ENCODE assay signal across 8 cellular contexts in the genomic region with DNA sequence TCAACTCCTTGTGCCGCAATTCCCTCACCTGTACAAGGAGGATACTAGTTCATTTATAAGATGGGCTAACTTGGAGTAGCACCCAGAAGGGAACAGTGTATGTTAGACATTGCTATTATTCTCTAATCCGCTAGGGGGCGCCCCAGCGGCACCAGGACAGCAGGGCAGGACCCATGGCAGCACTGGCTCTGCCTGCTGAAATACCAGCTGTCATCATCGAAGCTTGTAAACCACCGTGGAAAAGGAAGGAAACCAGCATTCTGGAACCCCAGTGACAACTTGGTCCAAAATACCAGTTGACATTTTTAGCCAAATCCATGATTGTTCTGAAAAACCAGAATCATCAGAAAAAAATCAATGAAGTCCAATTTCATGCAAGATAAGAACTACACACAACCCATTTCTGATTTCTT.
A peak's percentile ranks its signal among the peaks of the same experiment; 100 is the strongest.
DNase-seq lines count a peak whose midpoint lies in the region; ATAC-seq and TF ChIP-seq lines count a peak whose summit lies in the region.

No MANE protein-coding gene starts in this region.

- H3K14ac ChIP-seq in IMR-90 (replicated peaks; ENCODE audit: low read depth, low read length): no peak overlapping the region

- peak; percentile 58 for ATAC-seq in GM21447 (IDR thresholded peaks at IDR 0.05; ENCODE audit: unreplicated experiment)
- peak; percentile 84 for ATAC-seq in IMR-90 (ENCODE audit: low read depth)

- CTCF ChIA-PET in IMR-90 (lab: Yijun Ruan, JAX): interaction anchor here (0.5 to 1.3 kb wide), 17 partner anchors 9 to 146 kb away, joined by 3 to 13 read pairs (median 4); a partner anchor contains a TSS

- peak overlapping the region; percentile 60 for H2BK120ac ChIP-seq in IMR-90 (ENCODE audit: low read depth, low read length)
- H2BK120ac ChIP-seq in mesendoderm (ENCODE audit: low read depth, low read length): no peak overlapping the region

- H2BK15ac ChIP-seq in IMR-90 (ENCODE audit: low read depth, low read length) (no peak overlapping the region; the same call in 2 of the 3 replicates), mesendoderm (replicated peaks; ENCODE audit: low read depth) (no peak overlapping the region)

- peak overlapping the region; percentile 66; the same call in 1 of the 2 replicates for H2BK20ac ChIP-seq in IMR-90 (ENCODE audit: low read depth, low read length)

- H3F3A ChIP-seq in SU-DHL-6 (ENCODE audit: insufficient read depth): no peaks in the 10 kb centered on the region

- no peak overlapping the region; the same call in 1 of the 2 replicates for H4K91ac ChIP-seq in IMR-90 (ENCODE audit: insufficient read depth, low read depth, low read length)

- no peaks in the 10 kb centered on the region for H3K79me2 ChIP-seq in SU-DHL-6 (ENCODE audit: insufficient read depth, low read length)
- no peaks in the 10 kb centered on the region for H3K79me2 ChIP-seq in mesendoderm (ENCODE audit: control insufficient read depth, insufficient read depth, low read length)

- POLR2A ChIA-PET in IMR-90 (lab: Charles Lee; ENCODE audit: unreplicated experiment): no interaction called here

- BruUV-seq in IMR-90 (replicated peaks; lab: Mats Ljungman, UMichigan): no TSS peak

- peak; percentile 28; the same call in 1 of the 2 replicates for TF ChIP-seq RAD21 in IMR-90 (IDR thresholded peaks at IDR 0.05; ENCODE audit: low read length)

- no peaks in the 10 kb centered on the region for H4K20me1 ChIP-seq in IMR-90 (ENCODE audit: insufficient read depth, low read length)
- H4K20me1 ChIP-seq in SU-DHL-6 (ENCODE audit: low read depth, low read length): no peaks in the 10 kb centered on the region

- TF ChIP-seq CTCF in IMR-90 (conservative IDR thresholded peaks at IDR 0.05; ENCODE audit: low read depth, low read length) (peak; percentile 57), SU-DHL-6 (IDR thresholded peaks at IDR 0.05; ENCODE audit: insufficient read depth, low read length, poor library complexity, severe bottlenecking) (peak; percentile 49), tibial artery (IDR thresholded peaks at IDR 0.05) (peak; percentile 81 to 84)

- H2BK5ac ChIP-seq in IMR-90 (ENCODE audit: low read depth, low read length, poor library complexity, severe bottlenecking): no peak overlapping the region
- H2BK5ac ChIP-seq in mesendoderm (ENCODE audit: low read length): no peak overlapping the region

- no peak overlapping the region for H3K56ac ChIP-seq in IMR-90 (ENCODE audit: extremely low read depth, insufficient read depth, low read length)
- no peak overlapping the region for H3K56ac ChIP-seq in mesendoderm (ENCODE audit: low read length)

- H3K9ac ChIP-seq in IMR-90 (ENCODE audit: low read depth, low read length) (no peak overlapping the region), SU-DHL-6 (ENCODE audit: low read length) (no peak overlapping the region), mesendoderm (ENCODE audit: low read length) (no peak overlapping the region)

- H3K27ac ChIP-seq in IMR-90 (ENCODE audit: insufficient read depth, low read length) (no peak overlapping the region), SU-DHL-6 (ENCODE audit: low read depth, low read length) (no peak overlapping the region), mesendoderm (ENCODE audit: low read depth, low read length) (no peak overlapping the region), tibial artery (peak overlapping the region; percentile 1 to 16)

- H4K5ac ChIP-seq in IMR-90 (ENCODE audit: low read depth, low read length) (no peak overlapping the region), mesendoderm (ENCODE audit: low read length) (no peak overlapping the region)

- DNase-seq in NCI-H2171 treated with DMSO at 0.1 percent for 48 hours (lab: John Stamatoyannopoulos, UW): peak; percentile 6
- DNase-seq in NCI-H2171 (lab: John Stamatoyannopoulos, UW): no peak
- DNase-seq in IMR-90: peak; percentile 19
- DNase-seq in dermis blood vessel endothelial cell: peak; percentile 86
- peak; percentile 77 for DNase-seq in mesendoderm
- DNase-seq in tibial artery: peak; percentile 52 to 80

- H3K27me3 ChIP-seq in IMR-90 (ENCODE audit: control insufficient read depth, insufficient read depth, low read length): no peaks in the 10 kb centered on the region
- no peaks in the 10 kb centered on the region for H3K27me3 ChIP-seq in SU-DHL-6 (ENCODE audit: low read length)
- H3K27me3 ChIP-seq in mesendoderm (ENCODE audit: insufficient read depth, low read length, poor library complexity): no peaks in the 10 kb centered on the region
- H3K27me3 ChIP-seq in tibial artery: no peaks in the 10 kb centered on the region

- TF ChIP-seq POLR2A in IMR-90 (IDR thresholded peaks at IDR 0.05; ENCODE audit: low read depth, low read length): no peak

- H2AK5ac ChIP-seq in IMR-90 (ENCODE audit: low read depth, low read length) (0 out of 2 replicates have a peak overlapping the region, but pooled peaks have one; percentile 15), mesendoderm (ENCODE audit: low read length) (no peak overlapping the region)

- H3K4me3 ChIP-seq in IMR-90 (ENCODE audit: insufficient read depth, low read depth, low read length): no peak overlapping the region
- H3K4me3 ChIP-seq in SU-DHL-6 (ENCODE audit: insufficient read depth, low read length, poor library complexity, severe bottlenecking): no peak overlapping the region
- H3K4me3 ChIP-seq in mesendoderm (ENCODE audit: low read length): no peak overlapping the region
- H3K4me3 ChIP-seq in tibial artery: no peak overlapping the region

- H3K36me3 ChIP-seq in IMR-90 (ENCODE audit: control insufficient read depth, insufficient read depth, low read length) (no peaks in the 10 kb centered on the region), SU-DHL-6 (ENCODE audit: low read length) (no peaks in the 10 kb centered on the region), mesendoderm (ENCODE audit: control insufficient read depth, insufficient read depth, low read length) (no peaks in the 10 kb centered on the region), tibial artery (peaks cover 0 to 39% (median 0%) of the 10 kb centered on the region in 3 donors)

- H3K9me2 ChIP-seq in SU-DHL-6 (replicated peaks; ENCODE audit: insufficient read depth, low read length): no peaks in the 10 kb centered on the region

- H3K18ac ChIP-seq in IMR-90 (ENCODE audit: low read depth, low read length) (no peak overlapping the region), mesendoderm (ENCODE audit: low read length) (no peak overlapping the region)

- dilution Hi-C loops in IMR-90 (cut with HindIII; ENCODE audit: low sequenced_read_pairs, unreplicated experiment): no loop called here

- H3K79me1 ChIP-seq in IMR-90 (ENCODE audit: low read depth in 1 of 2, low read length in 2 of 2) (no peaks in the 10 kb centered on the region), mesendoderm (ENCODE audit: low read length) (no peaks in the 10 kb centered on the region)

- H4K8ac ChIP-seq in IMR-90 (ENCODE audit: low read depth in 2 of 2, low read length in 2 of 2) (peak overlapping the region in 1 of 2 experiments; percentile 61; a peak in 1 of 4 replicates), mesendoderm (ENCODE audit: low read depth, low read length) (no peak overlapping the region)

- 30% methylated on average over 5 of the region's 6 CpGs; no CpG with 5 or more reads in 1 of the 2 experiments for WGBS in IMR-90 (ENCODE audit: extremely low coverage in 2 of 2, insufficient read length in 1 of 2), 2 experiments
- WGBS in mesendoderm (ENCODE audit: extremely low coverage, insufficient coverage, low lambda C conversion rate): no CpG with 5 or more reads among the region's 6 CpGs

- H3K9me1 ChIP-seq in IMR-90 (ENCODE audit: insufficient read depth, low read length): no peaks in the 10 kb centered on the region

- peaks cover 4% of the 10 kb centered on the region; the same call in 1 of the 2 replicates for H3K4me1 ChIP-seq in IMR-90 (ENCODE audit: control insufficient read depth, insufficient read depth, low read length)
- H3K4me1 ChIP-seq in mesendoderm (ENCODE audit: control insufficient read depth, low read depth, low read length): no peaks in the 10 kb centered on the region
- H3K4me1 ChIP-seq in tibial artery: peaks cover 0 to 9% (median 0%) of the 10 kb centered on the region in 4 donors

- intact Hi-C loops in IMR-90 (cut with micrococcal nuclease) (no loop called here), tibial artery (cut with DNase I; ENCODE audit: low total_unique reads) (loop anchor here (5.0 kb wide), 1 partner anchor 132 kb away; a partner anchor contains a TSS)

- H3K23ac ChIP-seq in IMR-90 (ENCODE audit: low read depth, low read length) (no peak overlapping the region), mesendoderm (ENCODE audit: low read length) (no peak overlapping the region)

- in situ Hi-C loops in IMR-90 (cut with MboI; ENCODE audit: low sequenced_read_pairs): no loop called here

- peaks cover 2% of the 10 kb centered on the region; the same call in 1 of the 2 replicates for H3K9me3 ChIP-seq in IMR-90 (ENCODE audit: control insufficient read depth, insufficient read depth, low read length)
- no peaks in the 10 kb centered on the region for H3K9me3 ChIP-seq in SU-DHL-6 (ENCODE audit: insufficient read depth, low read length)
- H3K9me3 ChIP-seq in tibial artery: no peaks in the 10 kb centered on the region

- H3K4me2 ChIP-seq in IMR-90 (ENCODE audit: low read depth, low read length) (no peak overlapping the region), SU-DHL-6 (ENCODE audit: low read depth, low read length, poor library complexity, severe bottlenecking) (no peak overlapping the region), mesendoderm (ENCODE audit: low read length) (no peak overlapping the region)

- H2AFZ ChIP-seq in IMR-90 (replicated peaks; ENCODE audit: low read length, poor library complexity) (peak overlapping the region; percentile 49), SU-DHL-6 (ENCODE audit: low read depth, low read length, severe bottlenecking) (no peak overlapping the region)

- H3K4ac ChIP-seq in IMR-90 (ENCODE audit: low read depth, low read length): peak overlapping the region; percentile 31; the same call in 1 of the 2 replicates
- H3K4ac ChIP-seq in mesendoderm (ENCODE audit: low read depth, low read length): no peak overlapping the region

- H2AK9ac ChIP-seq in IMR-90 (replicated peaks; ENCODE audit: low read depth, low read length, poor library complexity): peak overlapping the region; percentile 32

TF ChIP-seq in IMR-90, 13 proteins besides CTCF, POLR2A, EP300 and RAD21 (continues in another document):
- TF ChIP-seq BHLHE40 (IDR thresholded peaks at IDR 0.05; ENCODE audit: low read depth, low read length) (no peak), SMC3 (IDR thresholded peaks at IDR 0.05; ENCODE audit: low read depth, low read length) (no peak), MAFK (IDR thresholded peaks at IDR 0.05; ENCODE audit: low read depth, low read length) (no peak), NFE2L2 (IDR thresholded peaks at IDR 0.05; ENCODE audit: low read depth, low read length) (no peak), RCOR1 (IDR thresholded peaks at IDR 0.05; ENCODE audit: insufficient replicate concordance, low read length) (no peak)

Comparison
In these comparisons a context has a peak if more than half of its experiments do, and no peak if none do; other contexts are left out.
1. H3K27ac ChIP-seq: peak in tibial artery (2 of 2); none in IMR-90 (single experiment), SU-DHL-6 (single experiment) and mesendoderm (single experiment).
2. Peak in every context shown above with its lines, with median percentiles within 50 percentile points of each other: CTCF ChIP-seq.